ENCODE assay signal across 7 cellular contexts in genomic region chr12:121889267-121889624, GRCh38. TPM values are rescaled to one million over a fixed set of nuclear protein-coding genes. Genes with fewer than 3 reads are reported as not detected.
DNase-seq lines count a peak whose midpoint lies in the region; ATAC-seq and TF ChIP-seq lines count a peak whose summit lies in the region.

No MANE protein-coding gene starts in this region.

- peaks cover 43% of the 10 kb centered on the region for H3K4me1 Mint-ChIP-seq in activated naive CD8-positive, alpha-beta T cell treated with anti-CD3 and anti-CD28 coated beads for 36 hours

- no peak for TF ChIP-seq CTCF in kidney epithelial cell (IDR thresholded peaks at IDR 0.05; ENCODE audit: insufficient read depth, low read length, poor library complexity, severe bottlenecking)

- DNase-seq in activated naive CD8-positive, alpha-beta T cell treated with anti-CD3 and anti-CD28 coated beads for 36 hours: no peak
- DNase-seq in kidney epithelial cell (ENCODE audit: low read depth) (no peak), NCI-H2196 treated with DMSO at 0.1 percent for 48 hours (lab: John Stamatoyannopoulos, UW; ENCODE audit: unreplicated experiment) (no peak), DMS153 (lab: John Stamatoyannopoulos, UW) (no peak)

- H3K27ac Mint-ChIP-seq in activated naive CD8-positive, alpha-beta T cell treated with anti-CD3 and anti-CD28 coated beads for 36 hours: peak overlapping the region; percentile 96

- no peak for ATAC-seq in HG03159 (IDR thresholded peaks at IDR 0.05; ENCODE audit: unreplicated experiment)

- H3K4me3 ChIP-seq in HUES64 (ENCODE audit: low read length) (peak overlapping the region; percentile 70), kidney epithelial cell (ENCODE audit: low read depth, low read length) (peak overlapping the region; percentile 76), stomach smooth muscle (ENCODE audit: low read length in 2 of 2) (peak overlapping the region; percentile 71 to 96)

- H3K9ac ChIP-seq in HUES64 (ENCODE audit: low read depth, low read length) (peak overlapping the region; percentile 82), stomach smooth muscle (ENCODE audit: low read length in 2 of 2) (peak overlapping the region; percentile 92 to 97)

- peaks cover 8% of the 10 kb centered on the region for H3K4me1 ChIP-seq in HUES64 (ENCODE audit: insufficient read depth, low read length)
- peaks cover 24% of the 10 kb centered on the region for H3K4me1 ChIP-seq in stomach smooth muscle (ENCODE audit: control insufficient read depth, insufficient read depth, low read length)

- no peaks in the 10 kb centered on the region for H3K27me3 Mint-ChIP-seq in activated naive CD8-positive, alpha-beta T cell treated with anti-CD3 and anti-CD28 coated beads for 36 hours

- H3K4me3 Mint-ChIP-seq in activated naive CD8-positive, alpha-beta T cell treated with anti-CD3 and anti-CD28 coated beads for 36 hours: peak overlapping the region; percentile 99

- H3K36me3 ChIP-seq in HUES64 (ENCODE audit: insufficient read depth, low read length) (peaks cover 4% of the 10 kb centered on the region; the same call in 1 of the 2 replicates), kidney epithelial cell (ENCODE audit: control insufficient read depth, insufficient read depth, low read length) (no peaks in the 10 kb centered on the region), stomach smooth muscle (ENCODE audit: control insufficient read depth in 2 of 2, insufficient read depth in 2 of 2, low read length in 2 of 2) (peaks cover 0 to 5% of the 10 kb centered on the region in 2 donors)

- H3K36me3 Mint-ChIP-seq in activated naive CD8-positive, alpha-beta T cell treated with anti-CD3 and anti-CD28 coated beads for 36 hours: peaks cover 13% of the 10 kb centered on the region

- no peaks in the 10 kb centered on the region for H3K9me3 Mint-ChIP-seq in activated naive CD8-positive, alpha-beta T cell treated with anti-CD3 and anti-CD28 coated beads for 36 hours

- peak overlapping the region; percentile 96; the same call in 1 of the 2 replicates for H3K27ac ChIP-seq in HUES64 (ENCODE audit: low read depth, low read length)
- H3K27ac ChIP-seq in stomach smooth muscle (ENCODE audit: low read length): peak overlapping the region; percentile 96

- no peaks in the 10 kb centered on the region for H3K9me3 ChIP-seq in HUES64 (ENCODE audit: insufficient read depth, low read depth, low read length)
- H3K9me3 ChIP-seq in stomach smooth muscle (ENCODE audit: control insufficient read depth in 2 of 2, low read length in 2 of 2): no peaks in the 10 kb centered on the region

- 11% methylated on average over 7 of the region's 7 CpGs for WGBS in HUES64

- H3K27me3 ChIP-seq in HUES64 (ENCODE audit: insufficient read depth, low read length) (no peaks in the 10 kb centered on the region), kidney epithelial cell (ENCODE audit: control insufficient read depth, insufficient read depth, low read length) (no peaks in the 10 kb centered on the region), stomach smooth muscle (ENCODE audit: control insufficient read depth in 1 of 2, insufficient read depth in 2 of 2, low read length in 2 of 2) (no peaks in the 10 kb centered on the region)

RNA-seq across cellular contexts. Expression of gene PSMD9, which starts 0.7 kb away (rescaled TPM):
- 38.6 TPM for polyA plus RNA-seq in HUES64 (2013, experiment 1 of 2)
- 40.9 TPM for polyA plus RNA-seq in HUES64 (2013, experiment 2 of 2)
- 10 to 100 TPM; 64.3 to 68.5 TPM for total RNA-seq in activated naive CD8-positive, alpha-beta T cell treated with anti-CD3 and anti-CD28 coated beads for 36 hours
- total RNA-seq in kidney epithelial cell: 132 and 151 TPM in 2 replicates

RNA-seq across cellular contexts. Expression of gene CFAP251, which starts 29.1 kb away (rescaled TPM):
- 1.6 TPM for polyA plus RNA-seq in HUES64 (2013, experiment 1 of 2)
- 2.3 TPM for polyA plus RNA-seq in HUES64 (2013, experiment 2 of 2)
- total RNA-seq in activated naive CD8-positive, alpha-beta T cell treated with anti-CD3 and anti-CD28 coated beads for 36 hours: 1 to 10 TPM; 1.3 to 1.8 TPM
- total RNA-seq in kidney epithelial cell: 3.3 and 3.7 TPM in 2 replicates

RNA-seq across cellular contexts. Expression of gene HPD, which starts 30.6 kb away (rescaled TPM):
- polyA plus RNA-seq in HUES64 (2013, experiment 1 of 2): 0.15 TPM
- 0.32 TPM for polyA plus RNA-seq in HUES64 (2013, experiment 2 of 2)
- total RNA-seq in activated naive CD8-positive, alpha-beta T cell treated with anti-CD3 and anti-CD28 coated beads for 36 hours: not detected
- 0.33 TPM in 1 of 2 replicates, not detected in the other for total RNA-seq in kidney epithelial cell
